In the genomic region with DNA sequence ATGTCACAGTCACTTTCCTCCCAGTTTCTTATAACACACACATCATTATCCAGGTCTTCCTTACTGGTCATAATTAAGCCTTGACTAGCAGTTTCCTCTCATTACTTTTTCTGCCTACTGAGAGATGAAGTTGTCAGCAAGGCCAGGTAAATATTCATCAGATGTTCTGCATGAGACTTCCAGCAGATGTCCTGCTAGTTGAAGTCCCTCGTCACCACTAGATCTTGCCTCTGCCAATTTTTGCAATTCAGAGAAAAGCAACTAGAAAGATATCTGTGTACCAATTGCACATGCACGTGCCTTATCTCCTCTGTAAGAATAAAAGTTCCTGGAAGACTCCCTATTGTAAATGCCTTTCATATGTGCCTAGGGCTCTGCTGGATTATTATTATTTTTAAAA, we compare ENCODE assay signal across 3 cellular contexts.
TF ChIP-seq lines count a peak whose summit lies in the region.

No MANE protein-coding gene starts in this region.

TF ChIP-seq in liver, 16 proteins besides CTCF, POLR2A, EP300 and RAD21:
- TF ChIP-seq, protein P1, sequence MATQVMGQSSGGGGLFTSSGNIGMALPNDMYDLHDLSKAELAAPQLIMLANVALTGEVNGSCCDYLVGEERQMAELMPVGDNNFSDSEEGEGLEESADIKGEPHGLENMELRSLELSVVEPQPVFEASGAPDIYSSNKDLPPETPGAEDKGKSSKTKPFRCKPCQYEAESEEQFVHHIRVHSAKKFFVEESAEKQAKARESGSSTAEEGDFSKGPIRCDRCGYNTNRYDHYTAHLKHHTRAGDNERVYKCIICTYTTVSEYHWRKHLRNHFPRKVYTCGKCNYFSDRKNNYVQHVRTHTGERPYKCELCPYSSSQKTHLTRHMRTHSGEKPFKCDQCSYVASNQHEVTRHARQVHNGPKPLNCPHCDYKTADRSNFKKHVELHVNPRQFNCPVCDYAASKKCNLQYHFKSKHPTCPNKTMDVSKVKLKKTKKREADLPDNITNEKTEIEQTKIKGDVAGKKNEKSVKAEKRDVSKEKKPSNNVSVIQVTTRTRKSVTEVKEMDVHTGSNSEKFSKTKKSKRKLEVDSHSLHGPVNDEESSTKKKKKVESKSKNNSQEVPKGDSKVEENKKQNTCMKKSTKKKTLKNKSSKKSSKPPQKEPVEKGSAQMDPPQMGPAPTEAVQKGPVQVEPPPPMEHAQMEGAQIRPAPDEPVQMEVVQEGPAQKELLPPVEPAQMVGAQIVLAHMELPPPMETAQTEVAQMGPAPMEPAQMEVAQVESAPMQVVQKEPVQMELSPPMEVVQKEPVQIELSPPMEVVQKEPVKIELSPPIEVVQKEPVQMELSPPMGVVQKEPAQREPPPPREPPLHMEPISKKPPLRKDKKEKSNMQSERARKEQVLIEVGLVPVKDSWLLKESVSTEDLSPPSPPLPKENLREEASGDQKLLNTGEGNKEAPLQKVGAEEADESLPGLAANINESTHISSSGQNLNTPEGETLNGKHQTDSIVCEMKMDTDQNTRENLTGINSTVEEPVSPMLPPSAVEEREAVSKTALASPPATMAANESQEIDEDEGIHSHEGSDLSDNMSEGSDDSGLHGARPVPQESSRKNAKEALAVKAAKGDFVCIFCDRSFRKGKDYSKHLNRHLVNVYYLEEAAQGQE (IDR thresholded peaks at IDR 0.05): no peak
- TF ChIP-seq GABPA (IDR thresholded peaks at IDR 0.05 in 1 of 2, conservative IDR thresholded peaks at IDR 0.05 in 1 of 2): no peak
- no peak for TF ChIP-seq TAF1 (conservative IDR thresholded peaks at IDR 0.05)
- TF ChIP-seq, protein P2, sequence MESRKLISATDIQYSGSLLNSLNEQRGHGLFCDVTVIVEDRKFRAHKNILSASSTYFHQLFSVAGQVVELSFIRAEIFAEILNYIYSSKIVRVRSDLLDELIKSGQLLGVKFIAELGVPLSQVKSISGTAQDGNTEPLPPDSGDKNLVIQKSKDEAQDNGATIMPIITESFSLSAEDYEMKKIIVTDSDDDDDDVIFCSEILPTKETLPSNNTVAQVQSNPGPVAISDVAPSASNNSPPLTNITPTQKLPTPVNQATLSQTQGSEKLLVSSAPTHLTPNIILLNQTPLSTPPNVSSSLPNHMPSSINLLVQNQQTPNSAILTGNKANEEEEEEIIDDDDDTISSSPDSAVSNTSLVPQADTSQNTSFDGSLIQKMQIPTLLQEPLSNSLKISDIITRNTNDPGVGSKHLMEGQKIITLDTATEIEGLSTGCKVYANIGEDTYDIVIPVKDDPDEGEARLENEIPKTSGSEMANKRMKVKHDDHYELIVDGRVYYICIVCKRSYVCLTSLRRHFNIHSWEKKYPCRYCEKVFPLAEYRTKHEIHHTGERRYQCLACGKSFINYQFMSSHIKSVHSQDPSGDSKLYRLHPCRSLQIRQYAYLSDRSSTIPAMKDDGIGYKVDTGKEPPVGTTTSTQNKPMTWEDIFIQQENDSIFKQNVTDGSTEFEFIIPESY (IDR thresholded peaks at IDR 0.05): no peak
- no peak for TF ChIP-seq HNF4A (conservative IDR thresholded peaks at IDR 0.05)
- TF ChIP-seq EGR1 (IDR thresholded peaks at IDR 0.05; ENCODE audit: low read depth in 2 of 2): no peak
- TF ChIP-seq, protein P3, sequence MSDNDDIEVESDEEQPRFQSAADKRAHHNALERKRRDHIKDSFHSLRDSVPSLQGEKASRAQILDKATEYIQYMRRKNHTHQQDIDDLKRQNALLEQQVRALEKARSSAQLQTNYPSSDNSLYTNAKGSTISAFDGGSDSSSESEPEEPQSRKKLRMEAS (IDR thresholded peaks at IDR 0.05): no peak
- TF ChIP-seq YY1 (IDR thresholded peaks at IDR 0.05): no peak
- no peak for TF ChIP-seq NR2F2 (IDR thresholded peaks at IDR 0.05)
- no peak for TF ChIP-seq FOXA2 (IDR thresholded peaks at IDR 0.05)
- no peak for TF ChIP-seq SP1 (IDR thresholded peaks at IDR 0.05)
- no peak for TF ChIP-seq HNF4G (IDR thresholded peaks at IDR 0.05)
- no peak for TF ChIP-seq RXRA (IDR thresholded peaks at IDR 0.05)
- no peak for TF ChIP-seq FOXA1 (IDR thresholded peaks at IDR 0.05)
- TF ChIP-seq, protein P4, sequence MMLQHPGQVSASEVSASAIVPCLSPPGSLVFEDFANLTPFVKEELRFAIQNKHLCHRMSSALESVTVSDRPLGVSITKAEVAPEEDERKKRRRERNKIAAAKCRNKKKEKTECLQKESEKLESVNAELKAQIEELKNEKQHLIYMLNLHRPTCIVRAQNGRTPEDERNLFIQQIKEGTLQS (IDR thresholded peaks at IDR 0.05): no peak
TF ChIP-seq in liver: peak in this region for 0.

TF ChIP-seq in HepG2, 621 proteins besides CTCF, POLR2A, EP300 and RAD21:
- TF ChIP-seq HNRNPK (IDR thresholded peaks at IDR 0.05; ENCODE audit: low read depth, low read length, poor library complexity, severe bottlenecking): no peak
- TF ChIP-seq, protein P4 (CRISPR knock-in tag; IDR thresholded peaks at IDR 0.05): no peak
- no peak for TF ChIP-seq RFX1 (IDR thresholded peaks at IDR 0.05)
- no peak for TF ChIP-seq ZSCAN9 (CRISPR knock-in tag; IDR thresholded peaks at IDR 0.05; ENCODE audit: borderline replicate concordance)
- no peak for TF ChIP-seq HNRNPLL (IDR thresholded peaks at IDR 0.05; ENCODE audit: low read depth, low read length, poor library complexity, severe bottlenecking)
- no peak for TF ChIP-seq SOX13 (IDR thresholded peaks at IDR 0.05)
- no peak for TF ChIP-seq SOX13 (CRISPR knock-in tag; conservative IDR thresholded peaks at IDR 0.05 in 1 of 2, IDR thresholded peaks at IDR 0.05 in 1 of 2)
- TF ChIP-seq MTA1 (CRISPR knock-in tag; IDR thresholded peaks at IDR 0.05; ENCODE audit: borderline replicate concordance): no peak
- TF ChIP-seq, protein P5, sequence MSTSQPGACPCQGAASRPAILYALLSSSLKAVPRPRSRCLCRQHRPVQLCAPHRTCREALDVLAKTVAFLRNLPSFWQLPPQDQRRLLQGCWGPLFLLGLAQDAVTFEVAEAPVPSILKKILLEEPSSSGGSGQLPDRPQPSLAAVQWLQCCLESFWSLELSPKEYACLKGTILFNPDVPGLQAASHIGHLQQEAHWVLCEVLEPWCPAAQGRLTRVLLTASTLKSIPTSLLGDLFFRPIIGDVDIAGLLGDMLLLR (CRISPR knock-in tag; IDR thresholded peaks at IDR 0.05): no peak
- no peak for TF ChIP-seq NPAS2 (CRISPR knock-in tag; IDR thresholded peaks at IDR 0.05; ENCODE audit: borderline replicate concordance)
- no peak for TF ChIP-seq ZNF773 (CRISPR knock-in tag; IDR thresholded peaks at IDR 0.05; ENCODE audit: borderline replicate concordance)
- TF ChIP-seq, protein P6, sequence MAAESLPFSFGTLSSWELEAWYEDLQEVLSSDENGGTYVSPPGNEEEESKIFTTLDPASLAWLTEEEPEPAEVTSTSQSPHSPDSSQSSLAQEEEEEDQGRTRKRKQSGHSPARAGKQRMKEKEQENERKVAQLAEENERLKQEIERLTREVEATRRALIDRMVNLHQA (CRISPR knock-in tag; IDR thresholded peaks at IDR 0.05): no peak
- no peak for TF ChIP-seq HOXA3 (CRISPR knock-in tag; IDR thresholded peaks at IDR 0.05)
- TF ChIP-seq PRMT3 (CRISPR knock-in tag; IDR thresholded peaks at IDR 0.05; ENCODE audit: borderline replicate concordance, low read depth): no peak

TF ChIP-seq in GM12878, 131 proteins besides CTCF, POLR2A, EP300 and RAD21:
- TF ChIP-seq NFIC (IDR thresholded peaks at IDR 0.05; ENCODE audit: low read depth, low read length) (no peak), TCF3 (IDR thresholded peaks at IDR 0.05; ENCODE audit: borderline replicate concordance, insufficient read depth, low read depth, low read length) (no peak), RCOR1 (conservative IDR thresholded peaks at IDR 0.05; ENCODE audit: low read depth, low read length) (no peak), ZNF207 (IDR thresholded peaks at IDR 0.05; ENCODE audit: borderline replicate concordance) (no peak), YBX1 (IDR thresholded peaks at IDR 0.05) (no peak), EED (IDR thresholded peaks at IDR 0.05; ENCODE audit: low read depth) (no peak), HDGF (IDR thresholded peaks at IDR 0.05) (no peak), KLF5 (IDR thresholded peaks at IDR 0.05; ENCODE audit: partially characterized antibody) (no peak), KAT2A (conservative IDR thresholded peaks at IDR 0.05; ENCODE audit: control insufficient read depth, low read depth, low read length) (no peak), MEF2B (IDR thresholded peaks at IDR 0.05; ENCODE audit: partially characterized antibody, poor library complexity, severe bottlenecking) (no peak), ZNF217 (IDR thresholded peaks at IDR 0.05) (no peak), MXI1 (IDR thresholded peaks at IDR 0.05; ENCODE audit: low read depth, low read length) (no peak), WRNIP1 (IDR thresholded peaks at IDR 0.05; ENCODE audit: borderline replicate concordance, low read depth, low read length) (no peak), CHD4 (IDR thresholded peaks at IDR 0.05) (no peak), FOS (IDR thresholded peaks at IDR 0.05; ENCODE audit: borderline replicate concordance, extremely low read depth, insufficient read length) (no peak)
- TF ChIP-seq, protein P7, sequence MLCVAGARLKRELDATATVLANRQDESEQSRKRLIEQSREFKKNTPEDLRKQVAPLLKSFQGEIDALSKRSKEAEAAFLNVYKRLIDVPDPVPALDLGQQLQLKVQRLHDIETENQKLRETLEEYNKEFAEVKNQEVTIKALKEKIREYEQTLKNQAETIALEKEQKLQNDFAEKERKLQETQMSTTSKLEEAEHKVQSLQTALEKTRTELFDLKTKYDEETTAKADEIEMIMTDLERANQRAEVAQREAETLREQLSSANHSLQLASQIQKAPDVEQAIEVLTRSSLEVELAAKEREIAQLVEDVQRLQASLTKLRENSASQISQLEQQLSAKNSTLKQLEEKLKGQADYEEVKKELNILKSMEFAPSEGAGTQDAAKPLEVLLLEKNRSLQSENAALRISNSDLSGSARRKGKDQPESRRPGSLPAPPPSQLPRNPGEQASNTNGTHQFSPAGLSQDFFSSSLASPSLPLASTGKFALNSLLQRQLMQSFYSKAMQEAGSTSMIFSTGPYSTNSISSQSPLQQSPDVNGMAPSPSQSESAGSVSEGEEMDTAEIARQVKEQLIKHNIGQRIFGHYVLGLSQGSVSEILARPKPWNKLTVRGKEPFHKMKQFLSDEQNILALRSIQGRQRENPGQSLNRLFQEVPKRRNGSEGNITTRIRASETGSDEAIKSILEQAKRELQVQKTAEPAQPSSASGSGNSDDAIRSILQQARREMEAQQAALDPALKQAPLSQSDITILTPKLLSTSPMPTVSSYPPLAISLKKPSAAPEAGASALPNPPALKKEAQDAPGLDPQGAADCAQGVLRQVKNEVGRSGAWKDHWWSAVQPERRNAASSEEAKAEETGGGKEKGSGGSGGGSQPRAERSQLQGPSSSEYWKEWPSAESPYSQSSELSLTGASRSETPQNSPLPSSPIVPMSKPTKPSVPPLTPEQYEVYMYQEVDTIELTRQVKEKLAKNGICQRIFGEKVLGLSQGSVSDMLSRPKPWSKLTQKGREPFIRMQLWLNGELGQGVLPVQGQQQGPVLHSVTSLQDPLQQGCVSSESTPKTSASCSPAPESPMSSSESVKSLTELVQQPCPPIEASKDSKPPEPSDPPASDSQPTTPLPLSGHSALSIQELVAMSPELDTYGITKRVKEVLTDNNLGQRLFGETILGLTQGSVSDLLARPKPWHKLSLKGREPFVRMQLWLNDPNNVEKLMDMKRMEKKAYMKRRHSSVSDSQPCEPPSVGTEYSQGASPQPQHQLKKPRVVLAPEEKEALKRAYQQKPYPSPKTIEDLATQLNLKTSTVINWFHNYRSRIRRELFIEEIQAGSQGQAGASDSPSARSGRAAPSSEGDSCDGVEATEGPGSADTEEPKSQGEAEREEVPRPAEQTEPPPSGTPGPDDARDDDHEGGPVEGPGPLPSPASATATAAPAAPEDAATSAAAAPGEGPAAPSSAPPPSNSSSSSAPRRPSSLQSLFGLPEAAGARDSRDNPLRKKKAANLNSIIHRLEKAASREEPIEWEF (IDR thresholded peaks at IDR 0.05; ENCODE audit: insufficient replicate concordance, low read depth, low read length): no peak
- TF ChIP-seq, protein P8, sequence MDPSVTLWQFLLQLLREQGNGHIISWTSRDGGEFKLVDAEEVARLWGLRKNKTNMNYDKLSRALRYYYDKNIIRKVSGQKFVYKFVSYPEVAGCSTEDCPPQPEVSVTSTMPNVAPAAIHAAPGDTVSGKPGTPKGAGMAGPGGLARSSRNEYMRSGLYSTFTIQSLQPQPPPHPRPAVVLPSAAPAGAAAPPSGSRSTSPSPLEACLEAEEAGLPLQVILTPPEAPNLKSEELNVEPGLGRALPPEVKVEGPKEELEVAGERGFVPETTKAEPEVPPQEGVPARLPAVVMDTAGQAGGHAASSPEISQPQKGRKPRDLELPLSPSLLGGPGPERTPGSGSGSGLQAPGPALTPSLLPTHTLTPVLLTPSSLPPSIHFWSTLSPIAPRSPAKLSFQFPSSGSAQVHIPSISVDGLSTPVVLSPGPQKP (IDR thresholded peaks at IDR 0.05; ENCODE audit: low read depth, low read length): no peak
TF ChIP-seq in GM12878: peak in this region for 0.
